12 cellular contexts compared by ENCODE assay signal in the genomic region with DNA sequence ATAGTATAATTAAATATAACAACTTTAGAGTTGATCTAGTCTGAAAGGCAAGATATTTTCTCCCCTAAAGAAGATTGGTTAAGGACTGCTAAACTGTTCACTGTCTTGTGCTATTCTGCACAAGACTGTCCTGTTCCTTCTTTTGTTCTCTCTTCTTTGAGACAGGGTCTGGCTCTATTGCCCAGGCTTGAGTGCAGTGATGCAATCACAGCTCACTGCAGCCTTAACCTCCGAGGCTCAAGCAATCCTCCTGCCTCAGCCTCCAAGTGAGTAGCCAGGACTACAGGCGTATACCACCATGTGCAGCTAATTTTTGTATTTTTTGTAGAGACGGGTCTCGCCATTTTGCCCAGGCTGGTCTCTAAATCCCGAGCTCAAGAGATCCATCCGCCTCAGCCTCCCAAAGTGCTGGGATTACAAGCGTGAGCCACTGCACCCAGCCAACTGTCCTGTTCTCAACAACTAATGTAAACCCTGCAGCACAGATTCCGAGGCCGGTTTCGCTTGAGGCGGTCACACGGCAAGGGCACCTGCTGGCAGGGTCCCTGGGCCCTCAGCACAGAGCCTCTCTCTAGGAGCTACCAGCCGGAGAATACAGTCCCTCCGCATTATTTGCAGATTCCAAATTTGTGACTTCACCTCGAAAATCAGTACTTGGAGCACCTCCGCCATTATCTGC. TPM values are rescaled to one million over a fixed set of nuclear protein-coding genes. Genes with fewer than 3 reads are reported as not detected.
DNase-seq lines count a peak whose midpoint lies in the region; ATAC-seq and TF ChIP-seq lines count a peak whose summit lies in the region.
"Had no signal": no experiment of that assay in that cellular context is flagged by ENCODE, and none has a peak within 500 bp of the region (broad histone marks: within the 10 kb centered on the region; RNA-seq: fewer than 3 reads in every experiment).

No MANE protein-coding gene starts in this region.

- H3K36me3 ChIP-seq in ACC112 (ENCODE audit: insufficient read depth, low read length): peaks cover 5% of the 10 kb centered on the region
- H3K36me3 ChIP-seq in WERI-Rb-1: no peaks in the 10 kb centered on the region
- no peaks in the 10 kb centered on the region for H3K36me3 ChIP-seq in left lung
- no peaks in the 10 kb centered on the region for H3K36me3 ChIP-seq in rectal smooth muscle tissue (ENCODE audit: control insufficient read depth, insufficient read depth, low read length)

- peak overlapping the region; percentile 77; the same call in 1 of the 2 replicates for H3K27ac ChIP-seq in ACC112 (ENCODE audit: low read depth, low read length)
- no peak overlapping the region for H3K27ac ChIP-seq in WERI-Rb-1
- peak overlapping the region in 1 of 2 donors; percentile 67 for H3K27ac ChIP-seq in left lung
- peak overlapping the region; percentile 93 for H3K27ac ChIP-seq in rectal smooth muscle tissue (ENCODE audit: low read depth, low read length)
- H3K27ac ChIP-seq: parathyroid adenoma had no signal

- peaks cover 69% of the 10 kb centered on the region for H3K4me1 ChIP-seq in ACC112 (ENCODE audit: control insufficient read depth, insufficient read depth, low read length, unreplicated experiment)
- H3K4me1 ChIP-seq in left lung: peaks cover 12 to 36% of the 10 kb centered on the region in 2 donors
- peaks cover 43% of the 10 kb centered on the region for H3K4me1 ChIP-seq in rectal smooth muscle tissue (ENCODE audit: control insufficient read depth, insufficient read depth, low read length)

- no peak overlapping the region for H3K9ac ChIP-seq in rectal smooth muscle tissue (ENCODE audit: low read length)
- H3K9ac ChIP-seq: parathyroid adenoma had no signal

- ATAC-seq in left lung: peak; percentile 39
- no peak for ATAC-seq in GM19467 (IDR thresholded peaks at IDR 0.05; ENCODE audit: unreplicated experiment)
- ATAC-seq: activated CD4-positive, alpha-beta T cell treated with anti-CD3 and anti-CD28 coated beads for 36 hours had no signal

- TF ChIP-seq CTCF in WERI-Rb-1 (IDR thresholded peaks at IDR 0.05; ENCODE audit: low read depth, low read length) (no peak), left lung (IDR thresholded peaks at IDR 0.05) (no peak)

- H3K79me2 ChIP-seq in ACC112 (ENCODE audit: control insufficient read depth, insufficient read depth, low read length, unreplicated experiment): peaks cover 65% of the 10 kb centered on the region
- H3K79me2 ChIP-seq: parathyroid adenoma had no signal

- no peak overlapping the region for H3K4me3 ChIP-seq in ACC112 (ENCODE audit: low read depth, low read length)
- no peak overlapping the region for H3K4me3 ChIP-seq in WERI-Rb-1 (ENCODE audit: low read depth, low read length)
- no peak overlapping the region for H3K4me3 ChIP-seq in left lung
- H3K4me3 ChIP-seq in rectal smooth muscle tissue (ENCODE audit: low read length): no peak overlapping the region

- intact Hi-C loops in left lung (cut with DNase I): no loop called here

- H2AFZ ChIP-seq in ACC112 (ENCODE audit: low read length, unreplicated experiment): no peak overlapping the region

- DNase-seq in WERI-Rb-1: peak; percentile 8
- DNase-seq in left lung: no peak
- DNase-seq in SKM-1 (lab: John Stamatoyannopoulos, UW; ENCODE audit: unreplicated experiment): no peak
- no peak for DNase-seq in NCI-H510A treated with DMSO at 0.1 percent for 48 hours (lab: John Stamatoyannopoulos, UW)
- DNase-seq in activated CD4-positive, alpha-beta T cell treated with anti-CD3 and anti-CD28 coated beads for 1 hour: no peak
- DNase-seq: activated CD4-positive, alpha-beta T cell treated with anti-CD3 and anti-CD28 coated beads for 36 hours; activated T-cell treated with anti-CD3 and anti-CD28 coated beads, Interleukin-2, amount 50 U/mL, for 1 hour; NCI-H2081 treated with DMSO at 0.1 percent for 48 hours had no signal

- H3K27me3 ChIP-seq in ACC112 (ENCODE audit: insufficient read depth, low read length) (no peaks in the 10 kb centered on the region), WERI-Rb-1 (ENCODE audit: insufficient read depth, low read depth, severe bottlenecking) (no peaks in the 10 kb centered on the region), left lung (no peaks in the 10 kb centered on the region), rectal smooth muscle tissue (ENCODE audit: control insufficient read depth, insufficient read depth, low read length) (no peaks in the 10 kb centered on the region)

- no peaks in the 10 kb centered on the region for H3K9me3 ChIP-seq in WERI-Rb-1 (ENCODE audit: severe bottlenecking)
- H3K9me3 ChIP-seq in left lung: no peaks in the 10 kb centered on the region

RNA-seq across cellular contexts. Expression of gene PXDN, which starts 16.4 kb away (rescaled TPM):
- total RNA-seq in left lung: 100 to 1,000 TPM in 1 of 2 donors, 10 to 100 TPM in 1; 44.8 to 116 TPM
